Comparison of ENCODE assay signal across 9 cellular contexts in genomic region chr10:88989423-88989822, GRCh38. TPM values are rescaled to one million over a fixed set of nuclear protein-coding genes. Genes with fewer than 3 reads are reported as not detected.
A peak's percentile ranks its signal among the peaks of the same experiment; 100 is the strongest.
DNase-seq lines count a peak whose midpoint lies in the region; ATAC-seq and TF ChIP-seq lines count a peak whose summit lies in the region.
"Had no signal": no experiment of that assay in that cellular context is flagged by ENCODE, and none has a peak within 500 bp of the region (broad histone marks: within the 10 kb centered on the region; RNA-seq: fewer than 3 reads in every experiment).

No MANE protein-coding gene starts in this region.

- TF ChIP-seq CTCF in fibroblast of villous mesenchyme (IDR thresholded peaks at IDR 0.05; ENCODE audit: insufficient read depth, low read depth, low read length) (no peak), spleen (IDR thresholded peaks at IDR 0.05 in 8 of 11, conservative IDR thresholded peaks at IDR 0.05 in 3 of 11) (no peak)

- H3K4me3 Mint-ChIP-seq in activated CD4-positive, alpha-beta memory T cell treated with anti-CD3 and anti-CD28 coated beads for 36 hours = peak overlapping the region; percentile 86

- TF ChIP-seq POLR2A in spleen (IDR thresholded peaks at IDR 0.05) = no peak

- peaks cover 0 to 10% (median 7%) of the 10 kb centered on the region in 8 donors for H3K9me3 ChIP-seq in spleen

- CTCF ChIA-PET in activated CD4-positive, alpha-beta memory T cell treated with anti-CD3 and anti-CD28 coated beads for 36 hours (lab: Charles Lee) = interaction anchor here (0.8 to 5.8 kb wide), 6 partner anchors 12 to 154 kb away, joined by 3 to 89 read pairs (median 8); no protein-coding TSS in a partner anchor

- H3K27ac ChIP-seq in spleen = peak overlapping the region; percentile 85 to 99 (median 98)

- peak; percentile 31 for ATAC-seq in GM18867 (IDR thresholded peaks at IDR 0.05; ENCODE audit: unreplicated experiment)
- no peak for ATAC-seq in GM21526 (IDR thresholded peaks at IDR 0.05; ENCODE audit: low FRiP score, unreplicated experiment)

- POLR2A ChIA-PET in activated CD4-positive, alpha-beta memory T cell treated with anti-CD3 and anti-CD28 coated beads for 36 hours (lab: Charles Lee) = interaction anchor here (1.2 to 4.8 kb wide), 7 partner anchors 12 to 105 kb away, joined by 3 to 122 read pairs (median 4); no protein-coding TSS in a partner anchor

- intact Hi-C loops in activated CD4-positive, alpha-beta memory T cell treated with anti-CD3 and anti-CD28 coated beads for 36 hours (cut with micrococcal nuclease) = no loop called here
- intact Hi-C loops in spleen (cut with DNase I; ENCODE audit: low total_unique reads) = loop anchor here (10.0 kb wide), 1 partner anchor 105 kb away; the partner anchor contains the start of gene STAMBPL1

- peaks cover 3% of the 10 kb centered on the region for H3K9me3 Mint-ChIP-seq in activated CD4-positive, alpha-beta memory T cell treated with anti-CD3 and anti-CD28 coated beads for 36 hours

- DNase-seq in activated CD4-positive, alpha-beta memory T cell treated with anti-CD3 and anti-CD28 coated beads for 36 hours = no peak
- no peak for DNase-seq in fibroblast of villous mesenchyme (ENCODE audit: low read depth)
- DNase-seq in spleen = no peak
- no peak for DNase-seq in germinal center (ENCODE audit: low spot score)
- DNase-seq in DMS153 (lab: John Stamatoyannopoulos, UW) = no peak
- DNase-seq: central memory CD4-positive, alpha-beta T cell; NCI-H1105 treated with DMSO at 0.1 percent for 48 hours had no signal

- H3K4me1 Mint-ChIP-seq in activated CD4-positive, alpha-beta memory T cell treated with anti-CD3 and anti-CD28 coated beads for 36 hours (ENCODE audit: low read depth) = peaks cover 67% of the 10 kb centered on the region

- H3K4me1 ChIP-seq in spleen = peaks cover 28 to 85% (median 61%) of the 10 kb centered on the region in 6 donors

- no peaks in the 10 kb centered on the region for H3K36me3 ChIP-seq in spleen

- H3K4me3 ChIP-seq in fibroblast of villous mesenchyme (ENCODE audit: low read depth, low read length) = peak overlapping the region; percentile 89
- peak overlapping the region in 4 of 8 donors; percentile 82 to 88 (median 85) for H3K4me3 ChIP-seq in spleen

- H3K27me3 ChIP-seq in spleen (replicated peaks in 1 of 7) = no peaks in the 10 kb centered on the region

- WGBS in spleen, 5 donors = 55 to 73% (median 63%) methylated on average over 2 of the region's 2 CpGs

- H3K27ac Mint-ChIP-seq in activated CD4-positive, alpha-beta memory T cell treated with anti-CD3 and anti-CD28 coated beads for 36 hours = peak overlapping the region; percentile 96

- no peaks in the 10 kb centered on the region for H3K27me3 Mint-ChIP-seq in activated CD4-positive, alpha-beta memory T cell treated with anti-CD3 and anti-CD28 coated beads for 36 hours

- H3K36me3 Mint-ChIP-seq in activated CD4-positive, alpha-beta memory T cell treated with anti-CD3 and anti-CD28 coated beads for 36 hours = peaks cover 30% of the 10 kb centered on the region

RNA-seq across cellular contexts. Expression of gene FAS, which starts 1.2 kb away (rescaled TPM):
- total RNA-seq in activated CD4-positive, alpha-beta memory T cell treated with anti-CD3 and anti-CD28 coated beads for 36 hours = 10 to 100 TPM; 62.2 to 63.5 TPM
- total RNA-seq in fibroblast of villous mesenchyme (49.0 and 95.9 TPM in 2 replicates), spleen (10 to 100 TPM; 29.9 to 50.6 (median 36.4) TPM)
- 1 to 10 TPM; 7.6 to 9.7 (median 8.3) TPM for polyA plus RNA-seq in spleen

RNA-seq across cellular contexts. Expression of gene ACTA2, which starts 36.9 kb away (rescaled TPM):
- total RNA-seq in activated CD4-positive, alpha-beta memory T cell treated with anti-CD3 and anti-CD28 coated beads for 36 hours = 10 to 100 TPM; 18.6 to 23.3 TPM
- total RNA-seq in fibroblast of villous mesenchyme (2,403 and 2,598 TPM in 2 replicates), spleen (1,000 to 10,000 TPM in 1 of 7 donors, 100 to 1,000 TPM in 6; 128 to 1,421 (median 242) TPM)
- polyA plus RNA-seq in spleen = 100 to 1,000 TPM; 104 to 324 (median 224) TPM

Comparison
In these comparisons a context has a peak if more than half of its experiments do, and no peak if none do; other contexts are left out.
1. RNA of gene ACTA2, which starts 36.9 kb away (total RNA-seq): 2,403 to 2,598 TPM in fibroblast of villous mesenchyme and 128 to 1,421 TPM in spleen; 18.6 to 23.3 TPM in activated CD4-positive, alpha-beta memory T cell treated with anti-CD3 and anti-CD28 coated beads for 36 hours; every median in the first group is over 4 times any median in the second.